Comparison of ENCODE assay signal across 1 cellular context in genomic region chrX:69070949-69071650, GRCh38.
TF ChIP-seq lines count a peak whose summit lies in the region.

No MANE protein-coding gene starts in this region.

TF ChIP-seq in HepG2, 621 proteins besides CTCF, POLR2A, EP300 and RAD21 (continued from another document):
- TF ChIP-seq ZBTB40 (IDR thresholded peaks at IDR 0.05), result no peak
- no peak for TF ChIP-seq ZBTB40 (CRISPR knock-in tag; IDR thresholded peaks at IDR 0.05)
- no peak for TF ChIP-seq CSRNP1 (CRISPR knock-in tag; IDR thresholded peaks at IDR 0.05)
- TF ChIP-seq ZNF530 (CRISPR knock-in tag; IDR thresholded peaks at IDR 0.05; ENCODE audit: low read depth), result no peak
- TF ChIP-seq SMAD3 (CRISPR knock-in tag; IDR thresholded peaks at IDR 0.05), result no peak
- no peak for TF ChIP-seq ZNF275 (CRISPR knock-in tag; IDR thresholded peaks at IDR 0.05; ENCODE audit: borderline replicate concordance)
- TF ChIP-seq MED8 (CRISPR knock-in tag; IDR thresholded peaks at IDR 0.05; ENCODE audit: insufficient replicate concordance), result no peak
- no peak for TF ChIP-seq ZNF710 (CRISPR knock-in tag; IDR thresholded peaks at IDR 0.05; ENCODE audit: borderline replicate concordance)
- no peak for TF ChIP-seq ZNF101 (CRISPR knock-in tag; IDR thresholded peaks at IDR 0.05; ENCODE audit: borderline replicate concordance, low read depth)
- TF ChIP-seq SAP130 (CRISPR knock-in tag; IDR thresholded peaks at IDR 0.05; ENCODE audit: low read depth), result no peak
- no peak for TF ChIP-seq ZNF143 (CRISPR knock-in tag; IDR thresholded peaks at IDR 0.05)
